Comparison of ENCODE assay signal across 12 cellular contexts in the genomic region with DNA sequence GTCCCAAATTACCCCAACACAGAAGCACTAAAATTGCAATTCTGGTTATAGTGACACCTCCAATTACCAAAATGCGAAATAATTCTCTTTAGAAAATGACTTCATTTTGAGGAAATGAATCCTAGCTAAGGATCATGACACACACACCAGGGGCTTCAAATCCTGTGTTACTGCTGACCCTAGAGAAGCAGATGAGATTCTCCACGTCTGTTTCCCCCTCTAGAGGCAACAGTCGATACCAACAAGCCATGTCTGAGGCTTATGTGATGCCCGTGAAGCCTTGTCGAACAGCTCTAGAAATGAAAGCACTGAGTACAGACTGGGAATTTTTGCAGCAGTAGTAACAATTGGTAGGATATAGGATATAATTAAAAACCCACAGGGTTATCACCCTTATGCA.
DNase-seq lines count a peak whose midpoint lies in the region; ATAC-seq, FAIRE-seq and TF ChIP-seq lines count a peak whose summit lies in the region.
"Had no signal": no experiment of that assay in that cellular context is flagged by ENCODE, and none has a peak within 500 bp of the region (broad histone marks: within the 10 kb centered on the region; RNA-seq: fewer than 3 reads in every experiment).

No MANE protein-coding gene starts in this region.

- H3K27ac ChIP-seq in H1 (ENCODE audit: low read depth, low read length) (no peak overlapping the region), neural cell (ENCODE audit: low read length) (no peak overlapping the region)
- H3K27ac ChIP-seq: upper lobe of right lung had no signal

- H3K36me3 ChIP-seq in H7 (replicated peaks; ENCODE audit: control insufficient read depth, insufficient read depth, low read length) (no peaks in the 10 kb centered on the region), H1 (ENCODE audit: control insufficient read depth in 2 of 4, insufficient read depth in 4 of 4, low read length in 3 of 4) (no peaks in the 10 kb centered on the region), neural cell (ENCODE audit: insufficient read depth, low read length) (no peaks in the 10 kb centered on the region)
- H3K36me3 ChIP-seq: upper lobe of right lung had no signal

- H2BK12ac ChIP-seq in H1 (ENCODE audit: low read depth, low read length) = no peak overlapping the region

- TF ChIP-seq EP300 in H1 (IDR thresholded peaks at IDR 0.05; ENCODE audit: borderline replicate concordance in 1 of 2, low read depth in 2 of 2, low read length in 2 of 2) (no peak), neural cell (conservative IDR thresholded peaks at IDR 0.05; ENCODE audit: poor library complexity, severe bottlenecking) (no peak)

- H3K4me3 ChIP-seq in H7 (ENCODE audit: insufficient read depth, low read depth, low read length) (no peak overlapping the region), H1 (ENCODE audit: extremely low read depth in 1 of 4, insufficient read depth in 2 of 4, low read depth in 3 of 4, low read length in 4 of 4) (no peak overlapping the region), neural cell (ENCODE audit: low read length) (no peak overlapping the region)
- H3K4me3 ChIP-seq: upper lobe of right lung had no signal

- no peak overlapping the region for H3K4me2 ChIP-seq in H1 (ENCODE audit: insufficient read depth in 1 of 2, low read depth in 2 of 2, low read length in 2 of 2)
- no peak overlapping the region for H3K4me2 ChIP-seq in neural cell (ENCODE audit: low read length)

- no peak overlapping the region; a peak in 1 of 7 replicates for H3K9ac ChIP-seq in H1 (replicated peaks in 1 of 4; ENCODE audit: extremely low read depth in 1 of 4, low read depth in 3 of 4, low read length in 3 of 4)
- no peak overlapping the region for H3K9ac ChIP-seq in neural cell (ENCODE audit: low read length)

- no peak overlapping the region for H3K56ac ChIP-seq in H1 (replicated peaks; ENCODE audit: insufficient read length, low read depth, low read length)

- DNase-seq in H7 = peak; percentile 62
- peak; percentile 9 for DNase-seq in NCI-H524 treated with DMSO at 0.1 percent for 48 hours (lab: John Stamatoyannopoulos, UW)
- peak in 1 of 2 experiments; percentile 3 for DNase-seq in H1 (ENCODE audit: low read depth in 1 of 2, low spot score in 2 of 2)
- no peak for DNase-seq in SW 1271 (lab: John Stamatoyannopoulos, UW)
- DNase-seq in glomerular visceral epithelial cell (ENCODE audit: extremely low spot score) = no peak
- no peak for DNase-seq in D721Med (ENCODE audit: insufficient read length, low spot score)
- DNase-seq: activated CD4-positive, alpha-beta T cell treated with anti-CD3 and anti-CD28 coated beads for 1 hour; cortex of kidney; NCI-H2107; upper lobe of right lung had no signal

- peak; percentile 44 to 69 (median 69) for TF ChIP-seq CTCF in H1 (IDR thresholded peaks at IDR 0.05; ENCODE audit: control extremely low read depth in 1 of 3, insufficient read depth in 1 of 3, low read depth in 1 of 3, low read length in 3 of 3)
- TF ChIP-seq CTCF in neural cell (IDR thresholded peaks at IDR 0.05; ENCODE audit: poor library complexity, severe bottlenecking) = peak; percentile 36
- TF ChIP-seq CTCF in D721Med (IDR thresholded peaks at IDR 0.05; ENCODE audit: insufficient read depth, missing control alignments) = no peak

- H2AK5ac ChIP-seq in H1 (ENCODE audit: low read depth, low read length) = no peak overlapping the region

- TF ChIP-seq POLR2A in H1 (IDR thresholded peaks at IDR 0.05; ENCODE audit: control extremely low read depth in 1 of 2, low read depth in 2 of 2, low read length in 2 of 2) = no peak

- FAIRE-seq in H1 (lab: Jason Lieb, UNC) (peak; percentile 84), D721Med (lab: Jason Lieb, UNC) (no peak)

- no peak overlapping the region for H3K14ac ChIP-seq in H1 (ENCODE audit: insufficient read length)

- H3K79me2 ChIP-seq in H1 (ENCODE audit: control insufficient read depth in 1 of 2, insufficient read depth in 2 of 2, low read length in 2 of 2) (no peaks in the 10 kb centered on the region), neural cell (replicated peaks; ENCODE audit: insufficient read depth, low read length) (no peaks in the 10 kb centered on the region)

- no peak overlapping the region for H2BK120ac ChIP-seq in H1 (replicated peaks; ENCODE audit: low read depth, low read length)

- H4K91ac ChIP-seq in H1 (replicated peaks; ENCODE audit: insufficient read length, low read length) = no peak overlapping the region

- H3K9me3 ChIP-seq in H1 (ENCODE audit: insufficient read depth in 2 of 2, low read depth in 1 of 2, low read length in 1 of 2) (no peaks in the 10 kb centered on the region), neural cell (ENCODE audit: low read length) (no peaks in the 10 kb centered on the region)
- H3K9me3 ChIP-seq: upper lobe of right lung had no signal

- CTCF ChIA-PET in H1 (lab: Charles Lee; ENCODE audit: partially characterized antibody) = interaction anchor here (0.5 to 8.2 kb wide), 23 partner anchors 11 to 959 kb away, joined by 3 to 51 read pairs (median 4); no protein-coding TSS in a partner anchor

- ATAC-seq in GM19328 (IDR thresholded peaks at IDR 0.05; ENCODE audit: unreplicated experiment) = no peak
- ATAC-seq: upper lobe of right lung had no signal

- H4K20me1 ChIP-seq in H1 (replicated peaks in 1 of 2; ENCODE audit: control insufficient read depth in 1 of 2, insufficient read depth in 2 of 2, low read length in 2 of 2) = no peaks in the 10 kb centered on the region
- no peaks in the 10 kb centered on the region for H4K20me1 ChIP-seq in neural cell (ENCODE audit: insufficient read depth)

- peaks cover 0 to 5% (median 0%) of the 10 kb centered on the region in 4 experiments; a peak in 1 of 7 replicates for H3K4me1 ChIP-seq in H1 (replicated peaks in 1 of 4; ENCODE audit: control insufficient read depth in 3 of 4, insufficient read depth in 4 of 4, low read length in 3 of 4)
- H3K4me1 ChIP-seq: upper lobe of right lung had no signal

- H4K5ac ChIP-seq in H1 (ENCODE audit: insufficient read length, low read depth, low read length) = no peak overlapping the region

- no peak overlapping the region for H3K23ac ChIP-seq in H1 (ENCODE audit: insufficient read length)

- H3F3A ChIP-seq in neural cell (ENCODE audit: insufficient read depth, low read length, poor library complexity, severe bottlenecking) = no peaks in the 10 kb centered on the region

- H2BK5ac ChIP-seq in H1 (ENCODE audit: low read depth, low read length) = no peak overlapping the region

- H3K27me3 ChIP-seq in H7 (ENCODE audit: control insufficient read depth, insufficient read depth, low read length) (no peaks in the 10 kb centered on the region), H1 (replicated peaks in 1 of 4; ENCODE audit: control insufficient read depth in 3 of 4, extremely low read depth in 1 of 4, insufficient read depth in 3 of 4, low read length in 3 of 4) (no peaks in the 10 kb centered on the region), neural cell (ENCODE audit: insufficient read depth, low read depth, low read length) (no peaks in the 10 kb centered on the region)
- H3K27me3 ChIP-seq: upper lobe of right lung had no signal

- H2BK20ac ChIP-seq in H1 (ENCODE audit: low read length) = no peak overlapping the region

- H3K4ac ChIP-seq in H1 (replicated peaks; ENCODE audit: insufficient read length, low read depth, low read length) = no peak overlapping the region

- H3K79me1 ChIP-seq in H1 (ENCODE audit: low read depth, low read length) = no peaks in the 10 kb centered on the region

- H4K8ac ChIP-seq in H1 (ENCODE audit: extremely low read depth, insufficient read depth, low read length) = no peak overlapping the region

- H3K18ac ChIP-seq in H1 (ENCODE audit: extremely low read depth, low read length) = no peak overlapping the region

- TF ChIP-seq RAD21 in H1 (IDR thresholded peaks at IDR 0.05 in 1 of 2, conservative IDR thresholded peaks at IDR 0.05 in 1 of 2; ENCODE audit: low read depth in 2 of 2, low read length in 2 of 2) (peak; percentile 80 to 85), neural cell (conservative IDR thresholded peaks at IDR 0.05) (peak; percentile 24)

- no peaks in the 10 kb centered on the region for H3K23me2 ChIP-seq in H1 (ENCODE audit: low read depth, low read length)

- WGBS in H1 (ENCODE audit: extremely low coverage in 1 of 2, insufficient coverage in 1 of 2, insufficient read length in 1 of 2, insufficient replicate concordance in 2 of 2, low coverage in 1 of 2, low lambda C conversion rate in 2 of 2, missing lambda C conversion rate in 1 of 2), 2 experiments = 49% methylated on average over 5 of the region's 5 CpGs; no CpG with 5 or more reads in 1 of the 2 experiments

- H2AFZ ChIP-seq in H1 (ENCODE audit: low read length) (no peak overlapping the region), neural cell (ENCODE audit: low read depth, low read length) (no peak overlapping the region)

- no peaks in the 10 kb centered on the region for H3K9me2 ChIP-seq in neural cell (ENCODE audit: insufficient read depth, low read length)

- POLR2A ChIA-PET in H1 (lab: Charles Lee; ENCODE audit: partially characterized antibody) = no interaction called here

- H2BK15ac ChIP-seq in H1 (ENCODE audit: low read length) = no peak overlapping the region

TF ChIP-seq in H1, 55 proteins besides CTCF, POLR2A, EP300 and RAD21 (continues in another document):
- TF ChIP-seq MAFK (IDR thresholded peaks at IDR 0.05; ENCODE audit: low read depth, low read length) = no peak
- TF ChIP-seq, protein P1, sequence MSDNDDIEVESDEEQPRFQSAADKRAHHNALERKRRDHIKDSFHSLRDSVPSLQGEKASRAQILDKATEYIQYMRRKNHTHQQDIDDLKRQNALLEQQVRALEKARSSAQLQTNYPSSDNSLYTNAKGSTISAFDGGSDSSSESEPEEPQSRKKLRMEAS (IDR thresholded peaks at IDR 0.05) = no peak
- TF ChIP-seq TBP (IDR thresholded peaks at IDR 0.05; ENCODE audit: low read depth, low read length) = no peak
- no peak for TF ChIP-seq SP4 (IDR thresholded peaks at IDR 0.05; ENCODE audit: low read length)
- TF ChIP-seq RFX5 (IDR thresholded peaks at IDR 0.05; ENCODE audit: borderline replicate concordance, low read depth, low read length) = no peak
- TF ChIP-seq POU5F1 (IDR thresholded peaks at IDR 0.05; ENCODE audit: low read depth, low read length) = no peak
- no peak for TF ChIP-seq KDM4A (IDR thresholded peaks at IDR 0.05; ENCODE audit: low read depth, low read length, severe bottlenecking)

TF ChIP-seq in neural cell, 6 proteins besides CTCF, POLR2A, EP300 and RAD21 (continues in another document):
- TF ChIP-seq EZH2 (IDR thresholded peaks at IDR 0.05; ENCODE audit: borderline replicate concordance, insufficient read depth, low read length, poor library complexity, severe bottlenecking) (no peak), MXI1 (conservative IDR thresholded peaks at IDR 0.05; ENCODE audit: poor library complexity, severe bottlenecking) (no peak)

Comparison
In these comparisons a context has a peak if more than half of its experiments do, and no peak if none do; other contexts are left out.
1. DNase-seq: peak in H7 (single experiment) and NCI-H524 treated with DMSO at 0.1 percent for 48 hours (single experiment); none in SW 1271 (0 of 2), glomerular visceral epithelial cell (single experiment) and D721Med (single experiment).